In the genomic region with DNA sequence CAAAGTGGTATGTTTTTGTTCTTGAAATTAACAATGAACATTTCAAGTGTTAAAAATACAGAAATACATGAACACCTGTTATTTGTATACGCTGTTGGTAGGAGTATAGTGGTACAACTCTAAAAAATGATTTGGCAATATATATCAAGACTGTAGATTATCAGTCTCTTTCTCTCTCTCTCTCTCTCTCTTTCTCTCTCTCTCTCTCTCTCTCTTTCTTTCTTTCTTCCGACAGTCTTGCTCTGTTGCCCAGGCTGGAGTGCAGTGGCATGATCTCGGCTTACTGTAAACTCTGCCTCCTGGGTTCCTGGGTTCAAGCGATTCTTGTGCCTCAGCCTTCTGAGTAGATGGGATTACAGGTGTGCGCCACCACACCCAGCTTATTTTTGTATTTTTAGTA, we compare ENCODE assay signal across 33 cellular contexts. TPM values are rescaled to one million over a fixed set of nuclear protein-coding genes. Genes with fewer than 3 reads are reported as not detected.
"Had no signal": no experiment of that assay in that cellular context is flagged by ENCODE, and none has a peak within 500 bp of the region (broad histone marks: within the 10 kb centered on the region; RNA-seq: fewer than 3 reads in every experiment).

No MANE protein-coding gene starts in this region.

- H3K4me1 Mint-ChIP-seq: activated naive CD8-positive, alpha-beta T cell treated with anti-CD3 and anti-CD28 coated beads, Interleukin-2, amount 50 U/mL, for 24 hours had no signal

- H3K27me3 ChIP-seq: adrenal gland, body of pancreas, colonic mucosa, esophagus squamous epithelium, gastroesophageal sphincter, heart right ventricle had no signal

- H3K9me3 Mint-ChIP-seq: activated B cell treated with CpG ODN at 0.5 μM for 24 hours; activated CD8-positive, alpha-beta T cell treated with anti-CD3 and anti-CD28 coated beads for 36 hours; activated naive CD8-positive, alpha-beta T cell treated with anti-CD3 and anti-CD28 coated beads for 36 hours; activated naive CD8-positive, alpha-beta T cell treated with anti-CD3 and anti-CD28 coated beads, Interleukin-2, amount 50 U/mL, for 24 hours; activated T-cell treated with anti-CD3 and anti-CD28 coated beads, Interleukin-2, amount 50 U/mL, for 4 hours; T-helper 2 cell treated with Interferon-gamma antibody and Interleukin-4, amounts not matched to agents 5 μg/mL and 100 μg/mL, for 36 hours had no signal

- H3K4me3 Mint-ChIP-seq: activated B cell treated with CpG ODN at 0.5 μM for 24 hours; activated CD8-positive, alpha-beta T cell treated with anti-CD3 and anti-CD28 coated beads for 36 hours; activated naive CD8-positive, alpha-beta T cell treated with anti-CD3 and anti-CD28 coated beads for 36 hours; activated naive CD8-positive, alpha-beta T cell treated with anti-CD3 and anti-CD28 coated beads, Interleukin-2, amount 50 U/mL, for 24 hours; activated T-cell treated with anti-CD3 and anti-CD28 coated beads, Interleukin-2, amount 50 U/mL, for 4 hours; T-helper 17 cell; T-helper 2 cell treated with Interferon-gamma antibody and Interleukin-4, amounts not matched to agents 5 μg/mL and 100 μg/mL, for 36 hours had no signal

- H3K27ac Mint-ChIP-seq: activated B cell treated with CpG ODN at 0.5 μM for 24 hours; activated CD8-positive, alpha-beta T cell treated with anti-CD3 and anti-CD28 coated beads for 36 hours; activated naive CD8-positive, alpha-beta T cell treated with anti-CD3 and anti-CD28 coated beads for 36 hours; activated naive CD8-positive, alpha-beta T cell treated with anti-CD3 and anti-CD28 coated beads, Interleukin-2, amount 50 U/mL, for 24 hours; T-helper 17 cell; T-helper 2 cell treated with Interferon-gamma antibody and Interleukin-4, amounts not matched to agents 5 μg/mL and 100 μg/mL, for 36 hours had no signal

- H3K27ac ChIP-seq: adrenal gland, body of pancreas, colonic mucosa, epithelial cell of prostate, esophagus squamous epithelium, gastroesophageal sphincter, heart right ventricle, WERI-Rb-1 had no signal

- H3K4me3 ChIP-seq: adrenal gland, body of pancreas, colonic mucosa, esophagus squamous epithelium, gastroesophageal sphincter, heart right ventricle had no signal

- H3K27me3 Mint-ChIP-seq: activated B cell treated with CpG ODN at 0.5 μM for 24 hours; activated CD8-positive, alpha-beta T cell treated with anti-CD3 and anti-CD28 coated beads for 36 hours; activated naive CD8-positive, alpha-beta T cell treated with anti-CD3 and anti-CD28 coated beads for 36 hours; activated naive CD8-positive, alpha-beta T cell treated with anti-CD3 and anti-CD28 coated beads, Interleukin-2, amount 50 U/mL, for 24 hours; T-helper 17 cell had no signal

- H3K36me3 ChIP-seq: colonic mucosa had no signal

- H3K9me3 ChIP-seq: adrenal gland, body of pancreas, colonic mucosa, esophagus squamous epithelium, gastroesophageal sphincter, heart right ventricle had no signal

- DNase-seq: activated B cell treated with CpG ODN at 0.5 μM for 24 hours; activated CD4-positive, alpha-beta T cell treated with anti-CD3 and anti-CD28 coated beads for 48 hours; activated CD4-positive, alpha-beta T cell treated with anti-CD3 and anti-CD28 coated beads, Interleukin-2, amount 50 U/mL, for 1 hour; activated CD4-positive, alpha-beta T cell treated with anti-CD3 and anti-CD28 coated beads, Interleukin-2, amount 50 U/mL, for 48 hours; activated CD8-positive, alpha-beta memory T cell treated with anti-CD3 and anti-CD28 coated beads for 24 hours; activated CD8-positive, alpha-beta T cell treated with anti-CD3 and anti-CD28 coated beads for 36 hours; activated gamma-delta T cell; activated naive CD4-positive, alpha-beta T cell treated with anti-CD3 and anti-CD28 coated beads, Interleukin-2, amount 50 U/mL, for 16 hours; activated naive CD4-positive, alpha-beta T cell treated with Interleukin-2 at 50 U/mL for 16 hours; activated naive CD8-positive, alpha-beta T cell treated with anti-CD3 and anti-CD28 coated beads for 36 hours; activated naive CD8-positive, alpha-beta T cell treated with anti-CD3 and anti-CD28 coated beads, Interleukin-2, amount 50 U/mL, for 24 hours; activated T-cell treated with anti-CD3 and anti-CD28 coated beads, Interleukin-2, amount 50 U/mL, for 4 hours; adrenal gland; amygdala; aorta; body of pancreas; colonic mucosa; effector CD8-positive, alpha-beta T cell; esophagus squamous epithelium; foreskin melanocyte; heart right ventricle; T-helper 1 cell; T-helper 17 cell; T1000; WERI-Rb-1 had no signal

RNA-seq across cellular contexts. Expression of a gene that starts 35.5 kb away (rescaled TPM):
- total RNA-seq: activated CD8-positive, alpha-beta T cell treated with anti-CD3 and anti-CD28 coated beads for 36 hours; activated naive CD8-positive, alpha-beta T cell treated with anti-CD3 and anti-CD28 coated beads for 36 hours; activated T-cell treated with anti-CD3 and anti-CD28 coated beads, Interleukin-2, amount 50 U/mL, for 4 hours; adrenal gland; body of pancreas; dermis microvascular lymphatic vessel endothelial cell; endothelial cell of umbilical vein; fibroblast of lung; fibroblast of villous mesenchyme; gastroesophageal sphincter; glomerular endothelial cell; heart right ventricle; T-helper 17 cell had no signal
- polyA plus RNA-seq: aorta, endothelial cell of umbilical vein had no signal
